13 cellular contexts compared by ENCODE assay signal in genomic region chr11:201936-202335, GRCh38. TPM values are rescaled to one million over a fixed set of nuclear protein-coding genes. Genes with fewer than 3 reads are reported as not detected.
DNase-seq lines count a peak whose midpoint lies in the region; ATAC-seq lines count a peak whose summit lies in the region.
"Had no signal": no experiment of that assay in that cellular context is flagged by ENCODE, and none has a peak within 500 bp of the region (broad histone marks: within the 10 kb centered on the region; RNA-seq: fewer than 3 reads in every experiment).

No MANE protein-coding gene starts in this region.

- H3K4me3 Mint-ChIP-seq in T-helper 1 cell treated with Interleukin-12 subunit alpha and Interleukin-12 subunit beta and Interleukin-4 antibody, amounts not matched to agents 30 μg/mL and 1 μg/mL, for 36 hours = no peak overlapping the region
- peak overlapping the region; percentile 8 for H3K4me3 Mint-ChIP-seq in natural killer cell treated with Interleukin-12 subunit alpha and Interleukin-12 subunit beta and Interleukin-15 and Interleukin-18, amount 100 ng/mL, for 72 hours
- H3K4me3 Mint-ChIP-seq: neural progenitor cell had no signal

- ATAC-seq in natural killer cell treated with Interleukin-12 subunit alpha and Interleukin-12 subunit beta and Interleukin-15 and Interleukin-18, amount 100 ng/mL, for 72 hours = no peak
- ATAC-seq in GM18907 (IDR thresholded peaks at IDR 0.05; ENCODE audit: unreplicated experiment) = no peak
- ATAC-seq in HG02588 (IDR thresholded peaks at IDR 0.05; ENCODE audit: unreplicated experiment) = no peak
- ATAC-seq: heart right ventricle had no signal

- no peaks in the 10 kb centered on the region for H3K27me3 Mint-ChIP-seq in T-helper 1 cell treated with Interleukin-12 subunit alpha and Interleukin-12 subunit beta and Interleukin-4 antibody, amounts not matched to agents 30 μg/mL and 1 μg/mL, for 36 hours (ENCODE audit: low read depth)
- no peaks in the 10 kb centered on the region for H3K27me3 Mint-ChIP-seq in natural killer cell treated with Interleukin-12 subunit alpha and Interleukin-12 subunit beta and Interleukin-15 and Interleukin-18, amount 100 ng/mL, for 72 hours

- H3K4me1 Mint-ChIP-seq in T-helper 1 cell treated with Interleukin-12 subunit alpha and Interleukin-12 subunit beta and Interleukin-4 antibody, amounts not matched to agents 30 μg/mL and 1 μg/mL, for 36 hours (ENCODE audit: low read depth) = peaks cover 23% of the 10 kb centered on the region
- peaks cover 28 to 40% of the 10 kb centered on the region in 2 donors for H3K4me1 Mint-ChIP-seq in natural killer cell treated with Interleukin-12 subunit alpha and Interleukin-12 subunit beta and Interleukin-15 and Interleukin-18, amount 100 ng/mL, for 72 hours (ENCODE audit: low read depth in 2 of 2)

- DNase-seq in T-helper 1 cell = no peak
- peak; percentile 65 to 67 for DNase-seq in Kasumi-1 (lab: John Stamatoyannopoulos, UW)
- peak; percentile 5 for DNase-seq in activated naive CD4-positive, alpha-beta T cell treated with anti-CD3 and anti-CD28 coated beads, Interleukin-2, amount 50 U/mL, for 16 hours
- DNase-seq in natural killer cell treated with Interleukin-12 subunit alpha and Interleukin-12 subunit beta and Interleukin-15 and Interleukin-18, amount 100 ng/mL, for 72 hours (ENCODE audit: low spot score) = no peak
- DNase-seq in occipital lobe (lab: John Stamatoyannopoulos, UW) = no peak
- DNase-seq: heart right ventricle had no signal

- H3K27ac Mint-ChIP-seq in T-helper 1 cell treated with Interleukin-12 subunit alpha and Interleukin-12 subunit beta and Interleukin-4 antibody, amounts not matched to agents 30 μg/mL and 1 μg/mL, for 36 hours = peak overlapping the region; percentile 76
- peak overlapping the region; percentile 51 to 62 for H3K27ac Mint-ChIP-seq in natural killer cell treated with Interleukin-12 subunit alpha and Interleukin-12 subunit beta and Interleukin-15 and Interleukin-18, amount 100 ng/mL, for 72 hours
- H3K27ac Mint-ChIP-seq: neural progenitor cell had no signal

- H3K9me3 Mint-ChIP-seq in T-helper 1 cell treated with Interleukin-12 subunit alpha and Interleukin-12 subunit beta and Interleukin-4 antibody, amounts not matched to agents 30 μg/mL and 1 μg/mL, for 36 hours = no peaks in the 10 kb centered on the region
- H3K9me3 Mint-ChIP-seq in natural killer cell treated with Interleukin-12 subunit alpha and Interleukin-12 subunit beta and Interleukin-15 and Interleukin-18, amount 100 ng/mL, for 72 hours = no peaks in the 10 kb centered on the region
- H3K9me3 Mint-ChIP-seq: neural progenitor cell had no signal

- peaks cover 15% of the 10 kb centered on the region for H3K36me3 Mint-ChIP-seq in T-helper 1 cell treated with Interleukin-12 subunit alpha and Interleukin-12 subunit beta and Interleukin-4 antibody, amounts not matched to agents 30 μg/mL and 1 μg/mL, for 36 hours (ENCODE audit: low read depth)
- no peaks in the 10 kb centered on the region for H3K36me3 Mint-ChIP-seq in natural killer cell treated with Interleukin-12 subunit alpha and Interleukin-12 subunit beta and Interleukin-15 and Interleukin-18, amount 100 ng/mL, for 72 hours
- H3K36me3 Mint-ChIP-seq: neural progenitor cell had no signal

RNA-seq across cellular contexts. Expression of gene BET1L, which starts 5.3 kb away (rescaled TPM):
- 10 to 100 TPM; 43.6 to 51.4 TPM for total RNA-seq in natural killer cell treated with Interleukin-12 subunit alpha and Interleukin-12 subunit beta and Interleukin-15 and Interleukin-18, amount 100 ng/mL, for 72 hours
- total RNA-seq in occipital lobe = 5.3 TPM

RNA-seq across cellular contexts. Expression of gene RIC8A, which starts 5.6 kb away (rescaled TPM):
- total RNA-seq in natural killer cell treated with Interleukin-12 subunit alpha and Interleukin-12 subunit beta and Interleukin-15 and Interleukin-18, amount 100 ng/mL, for 72 hours = 100 to 1,000 TPM; 130 to 148 TPM
- 91.7 TPM for total RNA-seq in occipital lobe

RNA-seq across cellular contexts. Expression of gene SCGB1C1, which starts 9.1 kb away (rescaled TPM):
- total RNA-seq in natural killer cell treated with Interleukin-12 subunit alpha and Interleukin-12 subunit beta and Interleukin-15 and Interleukin-18, amount 100 ng/mL, for 72 hours = not detected
- total RNA-seq in occipital lobe = not detected
- total RNA-seq: A172, heart right ventricle, skeletal muscle tissue, thoracic aorta had no signal

RNA-seq across cellular contexts. Expression of gene SIRT3, which starts 34.2 kb away (rescaled TPM):
- 10 to 100 TPM; 13.7 to 16.3 TPM for total RNA-seq in natural killer cell treated with Interleukin-12 subunit alpha and Interleukin-12 subunit beta and Interleukin-15 and Interleukin-18, amount 100 ng/mL, for 72 hours
- 11.1 TPM for total RNA-seq in occipital lobe

RNA-seq across cellular contexts. Expression of gene PSMD13, which starts 34.8 kb away (rescaled TPM):
- 100 to 1,000 TPM; 204 to 263 TPM for total RNA-seq in natural killer cell treated with Interleukin-12 subunit alpha and Interleukin-12 subunit beta and Interleukin-15 and Interleukin-18, amount 100 ng/mL, for 72 hours
- 80.3 TPM for total RNA-seq in occipital lobe

Comparison
In these comparisons a context has a peak if more than half of its experiments do, and no peak if none do; other contexts are left out.
1. DNase-seq: peak in Kasumi-1 (2 of 2) and activated naive CD4-positive, alpha-beta T cell treated with anti-CD3 and anti-CD28 coated beads, Interleukin-2, amount 50 U/mL, for 16 hours (single experiment); none in T-helper 1 cell (0 of 5), natural killer cell treated with Interleukin-12 subunit alpha and Interleukin-12 subunit beta and Interleukin-15 and Interleukin-18, amount 100 ng/mL, for 72 hours (single experiment) and occipital lobe (single experiment).